In genomic region chr17:44889003-44889402, GRCh38 we compare ENCODE assay signal across 1 cellular context.
TF ChIP-seq lines count a peak whose summit lies in the region.

No MANE protein-coding gene starts in this region.

TF ChIP-seq in HepG2, 621 proteins besides CTCF, POLR2A, EP300 and RAD21 (continued from another document):
- TF ChIP-seq ZNF350 (CRISPR knock-in tag; IDR thresholded peaks at IDR 0.05; ENCODE audit: borderline replicate concordance, low read depth) (0 out of 2 replicates have a peak, but pooled peaks have one; percentile 41), HDAC6 (IDR thresholded peaks at IDR 0.05; ENCODE audit: low read depth, low read length) (no peak), RARA (CRISPR knock-in tag; IDR thresholded peaks at IDR 0.05) (peak; percentile 69), MXD4 (CRISPR knock-in tag; IDR thresholded peaks at IDR 0.05) (0 out of 2 replicates have a peak, but pooled peaks have one; percentile 21), THAP11 (CRISPR knock-in tag; IDR thresholded peaks at IDR 0.05) (0 out of 2 replicates have a peak, but pooled peaks have one; percentile 30)
TF ChIP-seq in HepG2: peak in this region for 60.
